Comparison of ENCODE assay signal across 27 cellular contexts in the genomic region with DNA sequence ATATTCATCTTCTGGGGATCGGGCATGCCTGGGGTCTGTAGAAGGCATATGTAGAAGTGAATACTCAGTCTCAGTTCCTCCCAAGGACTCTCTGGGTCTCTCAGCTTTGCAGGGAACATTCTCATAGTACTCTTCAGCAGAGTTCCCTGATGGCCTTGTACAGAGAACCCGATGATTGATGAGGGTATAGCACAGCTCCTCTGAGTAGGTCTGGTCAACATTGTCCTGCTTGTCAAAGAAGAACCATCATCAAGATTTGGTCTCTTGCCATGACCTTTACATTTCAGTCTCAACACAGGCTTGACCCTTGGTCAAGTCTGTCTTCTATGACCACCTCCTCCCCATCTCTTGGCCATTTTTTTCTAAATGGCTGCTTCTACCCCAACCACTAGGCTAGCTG. TPM values are rescaled to one million over a fixed set of nuclear protein-coding genes. Genes with fewer than 3 reads are reported as not detected.
DNase-seq lines count a peak whose midpoint lies in the region; ATAC-seq, FAIRE-seq and TF ChIP-seq lines count a peak whose summit lies in the region.
"Had no signal": no experiment of that assay in that cellular context is flagged by ENCODE, and none has a peak within 500 bp of the region (broad histone marks: within the 10 kb centered on the region; RNA-seq: fewer than 3 reads in every experiment).

No MANE protein-coding gene starts in this region.

- H2AFZ ChIP-seq in Karpas-422 (ENCODE audit: low read length): no peak overlapping the region
- H2AFZ ChIP-seq: GM23248 had no signal

- H3K9me3 Mint-ChIP-seq in activated B cell treated with CpG ODN at 0.5 μM for 24 hours: no peaks in the 10 kb centered on the region
- no peaks in the 10 kb centered on the region for H3K9me3 Mint-ChIP-seq in activated CD4-positive, alpha-beta T cell treated with anti-CD3 and anti-CD28 coated beads for 36 hours (ENCODE audit: low read depth)
- no peaks in the 10 kb centered on the region for H3K9me3 Mint-ChIP-seq in CD8-positive, alpha-beta memory T cell
- H3K9me3 Mint-ChIP-seq: CD4-positive, CD25-positive, alpha-beta regulatory T cell; H9; HFFc6 had no signal

- peak; percentile 52 for FAIRE-seq in GM18507 (lab: Jason Lieb, UNC)
- FAIRE-seq: A204.1 had no signal

- peaks cover 100% of the 10 kb centered on the region for H3K4me1 ChIP-seq in BLaER1
- H3K4me1 ChIP-seq in Karpas-422 (ENCODE audit: low read length): peaks cover 99% of the 10 kb centered on the region
- peaks cover 61% of the 10 kb centered on the region for H3K4me1 ChIP-seq in CD8-positive, alpha-beta memory T cell (ENCODE audit: insufficient read depth, low read length)
- no peaks in the 10 kb centered on the region for H3K4me1 ChIP-seq in colonic mucosa
- H3K4me1 ChIP-seq: SJSA1 had no signal

- no peak for DNase-seq in GM18507 (ENCODE audit: extremely low spot score, insufficient read length, low read depth)
- no peak for DNase-seq in Karpas-422
- DNase-seq in activated B cell treated with CpG ODN at 0.5 μM for 24 hours: no peak
- no peak for DNase-seq in NCI-H1092 (lab: John Stamatoyannopoulos, UW)
- DNase-seq in activated CD4-positive, alpha-beta T cell treated with anti-CD3 and anti-CD28 coated beads for 36 hours: no peak
- no peak for DNase-seq in CD8-positive, alpha-beta memory T cell
- DNase-seq in colonic mucosa: no peak
- DNase-seq: CD4-positive, CD25-positive, alpha-beta regulatory T cell; COR-L47; DMS79; GM23248; H9; HFFc6; KBM-7; NCI-H1694; NCI-H2081; NCI-H2171; NCI-H345; NCI-H524; NCI-H774; NK-92 treated with Interleukin-12 subunit alpha and Interleukin-12 subunit beta, amount 100 ng/mL, for 24 hours; OCI-M1 had no signal

- H3K9ac ChIP-seq in BLaER1 (no peak overlapping the region; the same call in 1 of the 2 replicates), Karpas-422 (ENCODE audit: low read length) (peak overlapping the region; percentile 37; the same call in 1 of the 2 replicates), colonic mucosa (ENCODE audit: low read depth in 2 of 2, low read length in 2 of 2) (no peak overlapping the region)
- H3K9ac ChIP-seq: GM23248 had no signal

- no peaks in the 10 kb centered on the region for H3K27me3 Mint-ChIP-seq in activated B cell treated with CpG ODN at 0.5 μM for 24 hours
- H3K27me3 Mint-ChIP-seq in activated CD4-positive, alpha-beta T cell treated with anti-CD3 and anti-CD28 coated beads for 36 hours: no peaks in the 10 kb centered on the region
- peaks cover 0 to 2% of the 10 kb centered on the region in 2 donors for H3K27me3 Mint-ChIP-seq in CD8-positive, alpha-beta memory T cell

- H3K4me2 ChIP-seq in BLaER1 (peak overlapping the region; percentile 83), Karpas-422 (ENCODE audit: low read depth, low read length, poor library complexity, severe bottlenecking) (peak overlapping the region; percentile 64)

- TF ChIP-seq CTCF in activated B cell treated with CpG ODN at 0.5 μM for 24 hours (IDR thresholded peaks at IDR 0.05) (no peak), colonic mucosa (IDR thresholded peaks at IDR 0.05) (no peak)

- H3K27me3 ChIP-seq in BLaER1 (no peaks in the 10 kb centered on the region), Karpas-422 (ENCODE audit: low read length) (no peaks in the 10 kb centered on the region), colonic mucosa (no peaks in the 10 kb centered on the region)
- no peaks in the 10 kb centered on the region for H3K27me3 ChIP-seq in CD8-positive, alpha-beta memory T cell (ENCODE audit: insufficient read depth, low read length, poor library complexity, severe bottlenecking)
- H3K27me3 ChIP-seq: SJSA1 had no signal

- no peak overlapping the region for H3K4me3 ChIP-seq in BLaER1
- no peak overlapping the region for H3K4me3 ChIP-seq in Karpas-422 (ENCODE audit: low read length)
- no peak overlapping the region for H3K4me3 ChIP-seq in CD8-positive, alpha-beta memory T cell (ENCODE audit: low read length)
- no peak overlapping the region for H3K4me3 ChIP-seq in colonic mucosa
- H3K4me3 ChIP-seq: GM23248, SJSA1 had no signal

- intact Hi-C loops in activated B cell treated with CpG ODN at 0.5 μM for 24 hours (cut with micrococcal nuclease): no loop called here
- intact Hi-C loops in activated CD4-positive, alpha-beta T cell treated with anti-CD3 and anti-CD28 coated beads for 36 hours (cut with DNase I, micrococcal nuclease): no loop called here
- intact Hi-C loops in colonic mucosa (cut with DNase I): no loop called here

- peak overlapping the region; percentile 30 for H3K27ac Mint-ChIP-seq in activated B cell treated with CpG ODN at 0.5 μM for 24 hours
- H3K27ac Mint-ChIP-seq in activated CD4-positive, alpha-beta T cell treated with anti-CD3 and anti-CD28 coated beads for 36 hours: no peak overlapping the region
- no peak overlapping the region for H3K27ac Mint-ChIP-seq in CD8-positive, alpha-beta memory T cell
- H3K27ac Mint-ChIP-seq: CD4-positive, CD25-positive, alpha-beta regulatory T cell; H9; HFFc6 had no signal

- H3K36me3 ChIP-seq in BLaER1 (peaks cover 17% of the 10 kb centered on the region), Karpas-422 (ENCODE audit: insufficient read depth, low read length) (peaks cover 30% of the 10 kb centered on the region), colonic mucosa (no peaks in the 10 kb centered on the region)
- H3K36me3 ChIP-seq in CD8-positive, alpha-beta memory T cell (ENCODE audit: insufficient read depth, low read length): no peaks in the 10 kb centered on the region

- peaks cover 17% of the 10 kb centered on the region for H3K79me2 ChIP-seq in Karpas-422 (ENCODE audit: low read length)

- peaks cover 95% of the 10 kb centered on the region for H3K4me1 Mint-ChIP-seq in activated B cell treated with CpG ODN at 0.5 μM for 24 hours
- peaks cover 60% of the 10 kb centered on the region for H3K4me1 Mint-ChIP-seq in activated CD4-positive, alpha-beta T cell treated with anti-CD3 and anti-CD28 coated beads for 36 hours
- H3K4me1 Mint-ChIP-seq in CD8-positive, alpha-beta memory T cell: peaks cover 41 to 70% (median 70%) of the 10 kb centered on the region in 3 donors

- POLR2A ChIA-PET in activated B cell treated with CpG ODN at 0.5 μM for 24 hours (lab: Charles Lee): interaction anchor here (0.7 to 1.9 kb wide), 2 partner anchors 12 kb away, joined by 3 to 7 read pairs; no protein-coding TSS in a partner anchor
- POLR2A ChIA-PET in activated CD4-positive, alpha-beta T cell treated with anti-CD3 and anti-CD28 coated beads for 36 hours (lab: Charles Lee): no interaction called here
- POLR2A ChIA-PET in CD8-positive, alpha-beta memory T cell (lab: Charles Lee): no interaction called here

- H3K27ac ChIP-seq in BLaER1: peak overlapping the region; percentile 90
- peak overlapping the region; percentile 99 for H3K27ac ChIP-seq in Karpas-422 (ENCODE audit: low read length)
- H3K27ac ChIP-seq in CD8-positive, alpha-beta memory T cell (ENCODE audit: low read depth, low read length): no peak overlapping the region
- no peak overlapping the region for H3K27ac ChIP-seq in colonic mucosa
- H3K27ac ChIP-seq: GM23248, SJSA1 had no signal

- CTCF ChIA-PET in activated B cell treated with CpG ODN at 0.5 μM for 24 hours (lab: Charles Lee): interaction anchor here (0.9 to 1.2 kb wide), 2 partner anchors 9 to 13 kb away, joined by 3 to 4 read pairs; a partner anchor contains a TSS
- CTCF ChIA-PET in activated CD4-positive, alpha-beta T cell treated with anti-CD3 and anti-CD28 coated beads for 36 hours (lab: Charles Lee): interaction anchor here (1.2 kb wide), 1 partner anchor 12 kb away, joined by 4 read pairs; no protein-coding TSS in a partner anchor
- CTCF ChIA-PET in CD8-positive, alpha-beta memory T cell (lab: Charles Lee): interaction anchor here (2.7 kb wide), 1 partner anchor 12 kb away, joined by 10 read pairs; no protein-coding TSS in a partner anchor

- H3K36me3 Mint-ChIP-seq in activated B cell treated with CpG ODN at 0.5 μM for 24 hours (ENCODE audit: low read depth): peaks cover 39% of the 10 kb centered on the region
- peaks cover 29% of the 10 kb centered on the region for H3K36me3 Mint-ChIP-seq in activated CD4-positive, alpha-beta T cell treated with anti-CD3 and anti-CD28 coated beads for 36 hours (ENCODE audit: low read depth)
- peaks cover 0 to 37% (median 7%) of the 10 kb centered on the region in 3 donors for H3K36me3 Mint-ChIP-seq in CD8-positive, alpha-beta memory T cell

- no peak overlapping the region for H3K4me3 Mint-ChIP-seq in activated B cell treated with CpG ODN at 0.5 μM for 24 hours
- H3K4me3 Mint-ChIP-seq in activated CD4-positive, alpha-beta T cell treated with anti-CD3 and anti-CD28 coated beads for 36 hours: no peak overlapping the region
- H3K4me3 Mint-ChIP-seq in CD8-positive, alpha-beta memory T cell: no peak overlapping the region
- H3K4me3 Mint-ChIP-seq: CD4-positive, CD25-positive, alpha-beta regulatory T cell; H9; HFFc6 had no signal

- no peaks in the 10 kb centered on the region for H3K9me2 ChIP-seq in Karpas-422 (replicated peaks; ENCODE audit: insufficient read depth, low read length)

- H4K20me1 ChIP-seq in BLaER1: no peaks in the 10 kb centered on the region
- H4K20me1 ChIP-seq in Karpas-422 (ENCODE audit: insufficient read depth, low read depth, low read length): no peaks in the 10 kb centered on the region

- H3K9me3 ChIP-seq in BLaER1: no peaks in the 10 kb centered on the region
- H3K9me3 ChIP-seq in Karpas-422 (ENCODE audit: low read length): no peaks in the 10 kb centered on the region
- no peaks in the 10 kb centered on the region for H3K9me3 ChIP-seq in CD8-positive, alpha-beta memory T cell (ENCODE audit: low read length)
- no peaks in the 10 kb centered on the region for H3K9me3 ChIP-seq in colonic mucosa
- H3K9me3 ChIP-seq: SJSA1 had no signal

- ATAC-seq in activated B cell treated with CpG ODN at 0.5 μM for 24 hours (ENCODE audit: low read depth): no peak
- no peak for ATAC-seq in activated CD4-positive, alpha-beta T cell treated with anti-CD3 and anti-CD28 coated beads for 36 hours
- ATAC-seq: Right ventricle myocardium inferior had no signal

RNA-seq across cellular contexts. Expression of a gene that starts 9.5 kb away (rescaled TPM):
- 39.2 and 130 TPM in 2 replicates for total RNA-seq in Karpas-422 (2014; rRNA removed; shearing (Covaris generic); ENCODE audit: low replicate concordance)
- total RNA-seq in activated B cell treated with CpG ODN at 0.5 μM for 24 hours (16.0 and 17.3 TPM in 2 replicates), colonic mucosa (under 1 TPM; 0.16 to 0.17 TPM)
- total RNA-seq in activated CD4-positive, alpha-beta T cell treated with anti-CD3 and anti-CD28 coated beads for 36 hours: 10 to 100 TPM in 1 of 2 experiments, 1 to 10 TPM in 1; 9.3 to 12.1 TPM
- 1 to 10 TPM; 4.1 to 4.8 TPM for total RNA-seq in CD8-positive, alpha-beta memory T cell
- 17.8 TPM for polyA plus RNA-seq in CD8-positive, alpha-beta memory T cell
- total RNA-seq: GM23248, H9, HFFc6, HT1080, Right ventricle myocardium inferior, SJSA1 had no signal

RNA-seq across cellular contexts. Expression of a gene that starts 37.4 kb away (rescaled TPM):
- total RNA-seq in Karpas-422 (2014; rRNA removed; shearing (Covaris generic); ENCODE audit: low replicate concordance): 0.07 and 0.52 TPM in 2 replicates
- 1.4 and 1.8 TPM in 2 replicates for total RNA-seq in activated B cell treated with CpG ODN at 0.5 μM for 24 hours
- total RNA-seq in activated CD4-positive, alpha-beta T cell treated with anti-CD3 and anti-CD28 coated beads for 36 hours: 1 to 10 TPM; 8.7 to 9.3 TPM
- total RNA-seq in CD8-positive, alpha-beta memory T cell: 1 to 10 TPM; 2.8 to 3.4 TPM
- 0.12 TPM for polyA plus RNA-seq in CD8-positive, alpha-beta memory T cell
- total RNA-seq in colonic mucosa: 10 to 100 TPM; 25.1 to 39.3 TPM

Comparison
In these comparisons a context has a peak if more than half of its experiments do, and no peak if none do; other contexts are left out.
1. H3K27ac ChIP-seq: peak in BLaER1 (single experiment) and Karpas-422 (single experiment); none in CD8-positive, alpha-beta memory T cell (single experiment) and colonic mucosa (single experiment).
2. RNA of a gene that starts 9.5 kb away (total RNA-seq): 39.2 to 130 TPM in Karpas-422, 16.0 to 17.3 TPM in activated B cell treated with CpG ODN at 0.5 μM for 24 hours, 9.3 to 12.1 TPM in activated CD4-positive, alpha-beta T cell treated with anti-CD3 and anti-CD28 coated beads for 36 hours and 4.1 to 4.8 TPM in CD8-positive, alpha-beta memory T cell; 0.16 to 0.17 TPM in colonic mucosa; every median in the first group is over 4 times any median in the second.